In the genomic region with DNA sequence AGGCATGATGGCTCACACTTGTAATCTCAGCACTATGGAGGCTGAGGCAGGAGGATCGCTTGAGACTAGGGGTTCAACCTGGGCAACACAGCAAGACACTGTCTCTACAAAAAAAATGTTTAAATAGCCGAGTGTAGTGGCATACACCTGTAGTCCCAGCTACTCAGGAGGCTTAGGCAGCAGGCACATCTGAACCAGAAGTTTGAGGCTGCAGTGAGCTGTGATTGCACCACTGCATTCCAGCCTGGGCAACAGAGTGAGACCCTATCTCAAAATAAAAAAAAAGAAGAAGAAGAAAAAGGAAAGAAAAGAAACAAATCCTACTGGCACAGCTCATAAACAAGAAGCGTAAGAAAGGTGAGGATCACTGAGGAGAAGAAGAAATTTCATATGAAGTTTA, we compare ENCODE assay signal across 27 cellular contexts.
"Had no signal": no experiment of that assay in that cellular context is flagged by ENCODE, and none has a peak within 500 bp of the region (broad histone marks: within the 10 kb centered on the region; RNA-seq: fewer than 3 reads in every experiment).

No MANE protein-coding gene starts in this region.

- H3K27me3 Mint-ChIP-seq: activated CD4-positive, alpha-beta memory T cell treated with anti-CD3 and anti-CD28 coated beads for 36 hours; activated CD8-positive, alpha-beta memory T cell treated with anti-CD3 and anti-CD28 coated beads, Interleukin-2, amount 10 ng/mL, durations not matched to agents 7 days and 5 days had no signal

- H3K27ac ChIP-seq: SJCRH30, SK-N-MC had no signal

- H3K9me3 Mint-ChIP-seq: activated CD4-positive, alpha-beta memory T cell treated with anti-CD3 and anti-CD28 coated beads for 36 hours; brain; T-helper 2 cell treated with Interferon-gamma antibody and Interleukin-4, amounts not matched to agents 5 μg/mL and 100 μg/mL, for 36 hours had no signal

- H3K9me3 ChIP-seq: SJCRH30 had no signal

- DNase-seq: activated CD4-positive, alpha-beta memory T cell treated with anti-CD3 and anti-CD28 coated beads for 36 hours; activated CD4-positive, alpha-beta T cell treated with anti-CD3 and anti-CD28 coated beads for 4 hours; activated CD4-positive, alpha-beta T cell treated with anti-CD3 and anti-CD28 coated beads, Interleukin-2, amount 50 U/mL, for 1 hour; activated CD4-positive, CD25-positive, alpha-beta regulatory T cell treated with anti-CD3 and anti-CD28 coated beads, Interleukin-2, amount 50 U/mL, for 72 hours; activated CD8-positive, alpha-beta memory T cell treated with anti-CD3 and anti-CD28 coated beads for 24 hours; activated CD8-positive, alpha-beta memory T cell treated with anti-CD3 and anti-CD28 coated beads, Interleukin-2, amount 10 ng/mL, durations not matched to agents 7 days and 5 days; activated CD8-positive, alpha-beta memory T cell treated with anti-CD3 and anti-CD28 coated beads, Interleukin-2, amount 50 U/mL, for 48 hours; activated effector memory CD4-positive, alpha-beta T cell treated with Interleukin-2 at 50 U/mL for 16 hours; activated naive CD4-positive, alpha-beta T cell treated with anti-CD3 and anti-CD28 coated beads, Interleukin-2, amount 50 U/mL, for 16 hours; activated T-cell treated with anti-CD3 and anti-CD28 coated beads, Interleukin-2, amount 50 U/mL, for 48 hours; anterior cingulate cortex; caudate nucleus; cerebellar nuclear complex; Karpas-422; NCI-H1105; NCI-H1436; NCI-H1694; NCI-H1930; NCI-H2081 treated with DMSO at 0.1 percent for 48 hours; NCI-H226; NCI-H524 treated with DMSO at 0.1 percent for 48 hours; SHP77; SJCRH30 had no signal

- H3K27ac Mint-ChIP-seq: activated CD4-positive, alpha-beta memory T cell treated with anti-CD3 and anti-CD28 coated beads for 36 hours; activated CD8-positive, alpha-beta memory T cell treated with anti-CD3 and anti-CD28 coated beads, Interleukin-2, amount 10 ng/mL, durations not matched to agents 7 days and 5 days; brain; T-helper 2 cell treated with Interferon-gamma antibody and Interleukin-4, amounts not matched to agents 5 μg/mL and 100 μg/mL, for 36 hours had no signal

- H3K27me3 ChIP-seq: SJCRH30 had no signal

- H3K4me1 ChIP-seq: SJCRH30 had no signal

- H3K4me3 ChIP-seq: SJCRH30, SK-N-MC had no signal

- H3K4me1 Mint-ChIP-seq: activated CD8-positive, alpha-beta memory T cell treated with anti-CD3 and anti-CD28 coated beads, Interleukin-2, amount 10 ng/mL, durations not matched to agents 7 days and 5 days; brain had no signal

- ATAC-seq: activated CD8-positive, alpha-beta memory T cell treated with anti-CD3 and anti-CD28 coated beads, Interleukin-2, amount 10 ng/mL, durations not matched to agents 7 days and 5 days; Panc1 had no signal

- H3K4me3 Mint-ChIP-seq: activated CD4-positive, alpha-beta memory T cell treated with anti-CD3 and anti-CD28 coated beads for 36 hours; activated CD8-positive, alpha-beta memory T cell treated with anti-CD3 and anti-CD28 coated beads, Interleukin-2, amount 10 ng/mL, durations not matched to agents 7 days and 5 days; brain; T-helper 2 cell treated with Interferon-gamma antibody and Interleukin-4, amounts not matched to agents 5 μg/mL and 100 μg/mL, for 36 hours had no signal
